In genomic region chr19:19404879-19405860, GRCh38 we compare ENCODE assay signal across 1 cellular context.
A peak's percentile ranks its signal among the peaks of the same experiment; 100 is the strongest.
TF ChIP-seq lines count a peak whose summit lies in the region.

TSS of gene GATAD2A (plus strand) at chr19:19405675. CDS start at chr19:19465346, 59,671 bp downstream.

TF ChIP-seq in HEK293, 187 proteins besides CTCF, POLR2A, EP300 and RAD21 (continued from another document):
- TF ChIP-seq PRDM10 (tag by site-specific recombination; IDR thresholded peaks at IDR 0.05): peak; percentile 96
- TF ChIP-seq KLF17 (tag by site-specific recombination; IDR thresholded peaks at IDR 0.05): peak; percentile 76; the same call in 1 of the 2 replicates
- peak; percentile 88 for TF ChIP-seq SP2 (tag by site-specific recombination; IDR thresholded peaks at IDR 0.05)
- no peak for TF ChIP-seq RBAK (tag by site-specific recombination; IDR thresholded peaks at IDR 0.05)
- no peak for TF ChIP-seq TSHZ1 (tag by site-specific recombination; IDR thresholded peaks at IDR 0.05; ENCODE audit: borderline replicate concordance)
- peak; percentile 41; the same call in 1 of the 2 replicates for TF ChIP-seq ZIC2 (tag by site-specific recombination; IDR thresholded peaks at IDR 0.05)
- no peak for TF ChIP-seq ZNF704 (tag by site-specific recombination; IDR thresholded peaks at IDR 0.05)
- TF ChIP-seq ZNF623 (tag by site-specific recombination; IDR thresholded peaks at IDR 0.05): no peak
- no peak for TF ChIP-seq ZNF157 (tag by site-specific recombination; IDR thresholded peaks at IDR 0.05)
- TF ChIP-seq ZNF561 (tag by site-specific recombination; IDR thresholded peaks at IDR 0.05; ENCODE audit: borderline replicate concordance): peak; percentile 54; the same call in 1 of the 2 replicates
- TF ChIP-seq ZNF19 (tag by site-specific recombination; IDR thresholded peaks at IDR 0.05; ENCODE audit: low read depth): no peak
- TF ChIP-seq ZNF24 (tag by site-specific recombination; IDR thresholded peaks at IDR 0.05): no peak
- peak; percentile 67 for TF ChIP-seq PATZ1 (tag by site-specific recombination; IDR thresholded peaks at IDR 0.05)
- no peak for TF ChIP-seq TCF7L2 (IDR thresholded peaks at IDR 0.05; ENCODE audit: borderline replicate concordance, low read depth, low read length)
- peak; percentile 87 for TF ChIP-seq KLF16 (tag by site-specific recombination; IDR thresholded peaks at IDR 0.05)
- TF ChIP-seq GFI1B (tag by site-specific recombination; IDR thresholded peaks at IDR 0.05): no peak
- TF ChIP-seq ZNF416 (tag by site-specific recombination; IDR thresholded peaks at IDR 0.05): no peak
- TF ChIP-seq ZNF664 (tag by site-specific recombination; IDR thresholded peaks at IDR 0.05): no peak
- TF ChIP-seq SP7 (tag by site-specific recombination; IDR thresholded peaks at IDR 0.05): peak; percentile 75
- TF ChIP-seq ZFP3 (tag by site-specific recombination; IDR thresholded peaks at IDR 0.05; ENCODE audit: low read depth): no peak
- TF ChIP-seq PBX3 (CRISPR knock-in tag; IDR thresholded peaks at IDR 0.05): peak; percentile 76; the same call in 1 of the 2 replicates
- TF ChIP-seq ZNF23 (tag by site-specific recombination; IDR thresholded peaks at IDR 0.05; ENCODE audit: borderline replicate concordance): no peak
- peak; percentile 98 for TF ChIP-seq ZNF449 (tag by site-specific recombination; IDR thresholded peaks at IDR 0.05)
- no peak for TF ChIP-seq ZNF138 (tag by site-specific recombination; IDR thresholded peaks at IDR 0.05; ENCODE audit: borderline replicate concordance)
